In genomic region chr7:2637066-2637471, GRCh38 we compare ENCODE assay signal across 18 cellular contexts. TPM values are rescaled to one million over a fixed set of nuclear protein-coding genes. Genes with fewer than 3 reads are reported as not detected.
DNase-seq lines count a peak whose midpoint lies in the region; ATAC-seq, FAIRE-seq and TF ChIP-seq lines count a peak whose summit lies in the region.
"Had no signal": no experiment of that assay in that cellular context is flagged by ENCODE, and none has a peak within 500 bp of the region (broad histone marks: within the 10 kb centered on the region; RNA-seq: fewer than 3 reads in every experiment).

No MANE protein-coding gene starts in this region.

- peaks cover 26% of the 10 kb centered on the region for H3K4me1 Mint-ChIP-seq in WTC11
- peaks cover 17% of the 10 kb centered on the region for H3K4me1 Mint-ChIP-seq in activated T-cell treated with anti-CD3 and anti-CD28 coated beads, Interleukin-2, amount 50 U/mL, for 72 hours (ENCODE audit: low read depth)

- H3K4me1 ChIP-seq in BLaER1 (peaks cover 86% of the 10 kb centered on the region), kidney (ENCODE audit: control insufficient read depth in 1 of 2, insufficient read depth in 1 of 2, low read depth in 1 of 2, low read length in 2 of 2) (peaks cover 32 to 71% of the 10 kb centered on the region in 2 donors), skeletal muscle tissue (ENCODE audit: control insufficient read depth in 3 of 3, insufficient read depth in 3 of 3, low read length in 3 of 3) (peaks cover 69 to 93% (median 77%) of the 10 kb centered on the region in 3 donors)

- peaks cover 50% of the 10 kb centered on the region for H3K36me3 ChIP-seq in BLaER1
- no peaks in the 10 kb centered on the region for H3K36me3 ChIP-seq in kidney (ENCODE audit: control insufficient read depth in 1 of 2, insufficient read depth in 2 of 2, low read length in 2 of 2)
- H3K36me3 ChIP-seq in skeletal muscle tissue (ENCODE audit: control insufficient read depth in 3 of 3, insufficient read depth in 3 of 3, low read length in 3 of 3): no peaks in the 10 kb centered on the region
- H3K36me3 ChIP-seq: neutrophil had no signal

- intact Hi-C loops in kidney (cut with DNase I): no loop called here

- DNase-seq in WTC11 (ENCODE audit: low spot score) (no peak), kidney (peak; percentile 85), T-helper 1 cell (no peak), cerebellar nuclear complex (lab: John Stamatoyannopoulos, UW) (no peak)
- DNase-seq in activated naive CD4-positive, alpha-beta T cell treated with Interleukin-2 at 50 U/mL for 16 hours: no peak
- no peak for DNase-seq in activated T-cell treated with anti-CD3 and anti-CD28 coated beads, Interleukin-2, amount 50 U/mL, for 72 hours
- DNase-seq: activated CD4-positive, alpha-beta memory T cell treated with anti-CD3 and anti-CD28 coated beads, Interleukin-2, amount 10 ng/mL, durations not matched to agents 7 days and 5 days; effector CD4-positive, alpha-beta T cell; GDM1; mammary epithelial cell; NCI-H1436 treated with DMSO at 0.1 percent for 48 hours; stimulated activated naive CD8-positive, alpha-beta T cell treated with anti-CD3 and anti-CD28 coated beads, Interleukin-15, amount 100 ng/mL, for 72 hours had no signal

- H3K9me3 ChIP-seq in BLaER1: no peaks in the 10 kb centered on the region
- no peaks in the 10 kb centered on the region for H3K9me3 ChIP-seq in kidney (ENCODE audit: control insufficient read depth in 1 of 2, low read length in 2 of 2)
- H3K9me3 ChIP-seq in skeletal muscle tissue (ENCODE audit: control insufficient read depth in 3 of 3, low read length in 3 of 3): no peaks in the 10 kb centered on the region
- H3K9me3 ChIP-seq: neutrophil had no signal

- H3K9ac ChIP-seq in BLaER1: peak overlapping the region; percentile 81
- H3K9ac ChIP-seq in kidney (ENCODE audit: low read length in 2 of 2): peak overlapping the region in 1 of 2 donors; percentile 55
- peak overlapping the region in 1 of 3 donors; percentile 79 for H3K9ac ChIP-seq in skeletal muscle tissue (ENCODE audit: low read depth in 1 of 3, low read length in 3 of 3)

- peaks cover 95% of the 10 kb centered on the region for H4K20me1 ChIP-seq in BLaER1

- peak overlapping the region; percentile 59 for H3K4me3 ChIP-seq in BLaER1
- H3K4me3 ChIP-seq in kidney (ENCODE audit: low read length in 2 of 2): no peak overlapping the region
- no peak overlapping the region for H3K4me3 ChIP-seq in skeletal muscle tissue (ENCODE audit: low read length in 3 of 3)

- peak overlapping the region; percentile 27; the same call in 1 of the 2 replicates for H3K27ac Mint-ChIP-seq in WTC11
- no peak overlapping the region for H3K27ac Mint-ChIP-seq in activated T-cell treated with anti-CD3 and anti-CD28 coated beads, Interleukin-2, amount 50 U/mL, for 72 hours
- H3K27ac Mint-ChIP-seq: activated CD4-positive, alpha-beta memory T cell treated with anti-CD3 and anti-CD28 coated beads, Interleukin-2, amount 10 ng/mL, durations not matched to agents 7 days and 5 days; stimulated activated naive CD8-positive, alpha-beta T cell treated with anti-CD3 and anti-CD28 coated beads, Interleukin-15, amount 100 ng/mL, for 72 hours had no signal

- H3K27ac ChIP-seq in BLaER1: peak overlapping the region; percentile 97
- H3K27ac ChIP-seq in kidney (ENCODE audit: low read depth in 2 of 2, low read length in 2 of 2): peak overlapping the region; percentile 77 to 82
- H3K27ac ChIP-seq in skeletal muscle tissue (ENCODE audit: low read depth, low read length): peak overlapping the region; percentile 44
- H3K27ac ChIP-seq: HL-60 had no signal

- no peak overlapping the region for H3K4me3 Mint-ChIP-seq in WTC11
- H3K4me3 Mint-ChIP-seq in activated T-cell treated with anti-CD3 and anti-CD28 coated beads, Interleukin-2, amount 50 U/mL, for 72 hours: no peak overlapping the region
- H3K4me3 Mint-ChIP-seq: activated CD4-positive, alpha-beta memory T cell treated with anti-CD3 and anti-CD28 coated beads, Interleukin-2, amount 10 ng/mL, durations not matched to agents 7 days and 5 days; stimulated activated naive CD8-positive, alpha-beta T cell treated with anti-CD3 and anti-CD28 coated beads, Interleukin-15, amount 100 ng/mL, for 72 hours had no signal

- FAIRE-seq in kidney (lab: Jason Lieb, UNC): no peak

- CTCF ChIA-PET in WTC11 (lab: Charles Lee): interaction anchor here (0.9 to 1.4 kb wide), 2 partner anchors 29 to 36 kb away, joined by 3 to 4 read pairs; no protein-coding TSS in a partner anchor

- H3K9me3 Mint-ChIP-seq in WTC11: no peaks in the 10 kb centered on the region
- no peaks in the 10 kb centered on the region for H3K9me3 Mint-ChIP-seq in activated T-cell treated with anti-CD3 and anti-CD28 coated beads, Interleukin-2, amount 50 U/mL, for 72 hours
- H3K9me3 Mint-ChIP-seq: activated CD4-positive, alpha-beta memory T cell treated with anti-CD3 and anti-CD28 coated beads, Interleukin-2, amount 10 ng/mL, durations not matched to agents 7 days and 5 days; stimulated activated naive CD8-positive, alpha-beta T cell treated with anti-CD3 and anti-CD28 coated beads, Interleukin-15, amount 100 ng/mL, for 72 hours had no signal

- no peaks in the 10 kb centered on the region for H3K27me3 ChIP-seq in BLaER1
- H3K27me3 ChIP-seq in skeletal muscle tissue (ENCODE audit: control insufficient read depth in 3 of 3, insufficient read depth in 3 of 3, low read length in 3 of 3): no peaks in the 10 kb centered on the region

- ATAC-seq in WTC11: no peak
- ATAC-seq in activated T-cell treated with anti-CD3 and anti-CD28 coated beads, Interleukin-2, amount 50 U/mL, for 72 hours (replicated peaks in 1 of 2): no peak
- ATAC-seq: HCT116; stimulated activated naive CD8-positive, alpha-beta T cell treated with anti-CD3 and anti-CD28 coated beads, Interleukin-15, amount 100 ng/mL, for 72 hours had no signal

- POLR2A ChIA-PET in WTC11 (lab: Charles Lee): interaction anchor here (0.6 kb wide), 1 partner anchor 87 kb away, joined by 5 read pairs; no protein-coding TSS in a partner anchor

- peak overlapping the region; percentile 97 for H3K4me2 ChIP-seq in BLaER1

- no peaks in the 10 kb centered on the region for H3K27me3 Mint-ChIP-seq in WTC11 (ENCODE audit: low read depth)
- H3K27me3 Mint-ChIP-seq in activated T-cell treated with anti-CD3 and anti-CD28 coated beads, Interleukin-2, amount 50 U/mL, for 72 hours (ENCODE audit: low read depth): no peaks in the 10 kb centered on the region
- H3K27me3 Mint-ChIP-seq: activated CD4-positive, alpha-beta memory T cell treated with anti-CD3 and anti-CD28 coated beads, Interleukin-2, amount 10 ng/mL, durations not matched to agents 7 days and 5 days; stimulated activated naive CD8-positive, alpha-beta T cell treated with anti-CD3 and anti-CD28 coated beads, Interleukin-15, amount 100 ng/mL, for 72 hours had no signal

- TF ChIP-seq CTCF in WTC11 (IDR thresholded peaks at IDR 0.05): no peak
- no peak for TF ChIP-seq CTCF in kidney (IDR thresholded peaks at IDR 0.05; ENCODE audit: borderline replicate concordance, extremely low read depth, insufficient read depth)

- H3K36me3 Mint-ChIP-seq in WTC11: no peaks in the 10 kb centered on the region
- H3K36me3 Mint-ChIP-seq in activated T-cell treated with anti-CD3 and anti-CD28 coated beads, Interleukin-2, amount 50 U/mL, for 72 hours (ENCODE audit: insufficient read depth in 2 of 2): no peaks in the 10 kb centered on the region

TF ChIP-seq in WTC11, 78 proteins besides CTCF, POLR2A, EP300 and RAD21:
- TF ChIP-seq FOXP1 (CRISPR knock-in tag; IDR thresholded peaks at IDR 0.05; ENCODE audit: borderline replicate concordance) (no peak), TCF7 (CRISPR knock-in tag; IDR thresholded peaks at IDR 0.05; ENCODE audit: low read depth) (no peak), GTF2I (CRISPR knock-in tag; conservative IDR thresholded peaks at IDR 0.05) (no peak), PRRX2 (CRISPR knock-in tag; IDR thresholded peaks at IDR 0.05) (no peak), ZNF317 (CRISPR knock-in tag; IDR thresholded peaks at IDR 0.05; ENCODE audit: borderline replicate concordance, low read depth) (no peak), KAT7 (CRISPR knock-in tag; IDR thresholded peaks at IDR 0.05; ENCODE audit: borderline replicate concordance) (no peak), ZNF263 (CRISPR knock-in tag; IDR thresholded peaks at IDR 0.05; ENCODE audit: low read depth) (no peak), TEAD1 (CRISPR knock-in tag; IDR thresholded peaks at IDR 0.05) (no peak), NR1H2 (CRISPR knock-in tag; IDR thresholded peaks at IDR 0.05) (no peak), NFATC4 (CRISPR knock-in tag; IDR thresholded peaks at IDR 0.05) (no peak), MYBL2 (CRISPR knock-in tag; IDR thresholded peaks at IDR 0.05) (no peak), SOX15 (CRISPR knock-in tag; IDR thresholded peaks at IDR 0.05) (no peak)

RNA-seq across cellular contexts. Expression of gene TTYH3, which starts 5.3 kb away (rescaled TPM):
- total RNA-seq in WTC11 (2021): 178 to 190 TPM (median 181 TPM) in 3 replicates
- 55.0 TPM for total RNA-seq in kidney
- 22.5 TPM for polyA plus RNA-seq in kidney (ENCODE audit: insufficient read depth, low read depth, low replicate concordance)
- total RNA-seq in skeletal muscle tissue: 18.8 TPM
- total RNA-seq in activated T-cell treated with anti-CD3 and anti-CD28 coated beads, Interleukin-2, amount 50 U/mL, for 72 hours: 10 to 100 TPM; 30.0 to 36.4 TPM

RNA-seq across cellular contexts. Expression of gene AMZ1, which starts 50.9 kb away (rescaled TPM):
- 0.85 to 1.4 TPM (median 1.4 TPM) in 3 replicates for total RNA-seq in WTC11 (2021)
- 0.16 TPM for total RNA-seq in kidney
- polyA plus RNA-seq in kidney (ENCODE audit: insufficient read depth, low read depth, low replicate concordance): not detected
- under 0.01 TPM for total RNA-seq in skeletal muscle tissue
- 1 to 10 TPM in 1 of 2 donors, under 1 TPM in 1; 0.34 to 1.3 TPM for total RNA-seq in activated T-cell treated with anti-CD3 and anti-CD28 coated beads, Interleukin-2, amount 50 U/mL, for 72 hours
- total RNA-seq: LHCN-M2 had no signal

Comparison
In these comparisons a context has a peak if more than half of its experiments do, and no peak if none do; other contexts are left out.
1. H3K27ac ChIP-seq: peak in every context shown above with its lines; median percentile 97 in BLaER1; 80 in kidney; 44 in skeletal muscle tissue.